ENCODE assay signal across 8 cellular contexts in the genomic region with DNA sequence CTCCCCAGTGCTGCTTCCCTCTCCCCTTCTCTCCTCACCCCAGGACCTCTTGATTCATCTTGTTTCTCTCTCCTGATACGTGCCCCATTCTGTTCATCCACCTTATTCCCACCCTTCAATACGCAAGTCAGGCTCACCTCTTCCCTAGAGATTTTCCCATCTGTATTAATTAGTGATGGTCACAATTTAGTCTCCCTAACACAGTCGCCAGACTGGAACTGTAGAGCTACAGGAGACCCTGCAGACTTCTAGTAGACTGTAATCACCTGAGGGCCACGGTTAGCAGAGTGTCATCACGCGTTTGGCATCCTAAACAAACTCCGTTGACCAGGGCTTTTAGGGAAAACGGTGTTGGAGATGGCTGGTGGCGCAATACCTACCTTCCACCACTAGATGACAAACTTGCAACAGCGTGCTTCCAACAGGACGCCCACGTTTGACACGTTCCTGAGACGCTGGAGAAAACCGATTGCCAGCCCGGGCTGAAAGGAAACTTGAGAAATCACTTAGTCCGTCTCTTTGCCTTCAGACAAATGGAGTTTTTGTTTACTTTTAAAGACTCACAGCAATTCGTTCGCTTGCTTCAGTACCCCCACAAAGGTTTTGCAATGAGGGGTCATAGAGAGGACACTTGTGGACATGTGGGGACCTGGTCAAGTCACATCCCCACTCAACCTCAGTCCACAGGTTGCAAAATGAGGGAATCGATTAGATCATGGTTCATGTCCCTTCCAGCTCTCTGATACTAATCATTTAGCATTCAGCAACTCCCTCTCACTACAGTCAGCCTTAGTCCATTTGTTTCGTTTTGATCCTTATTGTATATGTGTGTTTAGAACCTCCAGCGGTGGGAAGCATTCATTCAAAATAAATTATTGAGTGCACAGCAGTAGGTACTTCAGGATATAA. TPM values are rescaled to one million over a fixed set of nuclear protein-coding genes. Genes with fewer than 3 reads are reported as not detected.
A peak's percentile ranks its signal among the peaks of the same experiment; 100 is the strongest.
DNase-seq lines count a peak whose midpoint lies in the region; ATAC-seq, FAIRE-seq and TF ChIP-seq lines count a peak whose summit lies in the region.

No MANE protein-coding gene starts in this region.

- no peaks in the 10 kb centered on the region for H4K20me1 ChIP-seq in HepG2 (ENCODE audit: insufficient read depth, low read length)

- POLR2A ChIA-PET in HepG2 (lab: Yijun Ruan, JAX), result no interaction called here

- H3K4me2 ChIP-seq in HepG2 (ENCODE audit: low read depth, low read length), result peak overlapping the region; percentile 84

- H3K9ac ChIP-seq in HepG2 (ENCODE audit: insufficient read depth, low read depth, low read length), result 0 out of 2 replicates have a peak overlapping the region, but pooled peaks have one; percentile 5

- TF ChIP-seq RAD21 in HepG2 (CRISPR knock-in tag; IDR thresholded peaks at IDR 0.05), result peak; percentile 98

- no peaks in the 10 kb centered on the region for H3K36me3 Mint-ChIP-seq in activated CD4-positive, alpha-beta T cell treated with anti-CD3 and anti-CD28 coated beads, Interleukin-2, amount 10 ng/mL, durations not matched to agents 24 days and 14 days (ENCODE audit: low read depth)
- H3K36me3 Mint-ChIP-seq in dendritic cell treated with granulocyte-macrophage colony-stimulating factor and Interleukin-4, amounts not matched to agents 40 ng/mL and 50 ng/mL, for 4 days (ENCODE audit: low read depth), result no peaks in the 10 kb centered on the region

- H3K9me3 Mint-ChIP-seq in activated CD4-positive, alpha-beta T cell treated with anti-CD3 and anti-CD28 coated beads, Interleukin-2, amount 10 ng/mL, durations not matched to agents 24 days and 14 days, result no peaks in the 10 kb centered on the region
- no peaks in the 10 kb centered on the region for H3K9me3 Mint-ChIP-seq in dendritic cell treated with granulocyte-macrophage colony-stimulating factor and Interleukin-4, amounts not matched to agents 40 ng/mL and 50 ng/mL, for 4 days

- peak; percentile 99 for TF ChIP-seq CTCF in HepG2 (CRISPR knock-in tag; IDR thresholded peaks at IDR 0.05)

- peaks cover 35% of the 10 kb centered on the region for H3K4me1 ChIP-seq in HepG2 (ENCODE audit: insufficient read depth, low read length)

- no peak for TF ChIP-seq EP300 in HepG2 (IDR thresholded peaks at IDR 0.05; ENCODE audit: low read depth in 2 of 2, low read length in 2 of 2)
- TF ChIP-seq EP300 in HepG2 (CRISPR knock-in tag; IDR thresholded peaks at IDR 0.05; ENCODE audit: borderline replicate concordance), result no peak

- H3K27me3 Mint-ChIP-seq in activated CD4-positive, alpha-beta T cell treated with anti-CD3 and anti-CD28 coated beads, Interleukin-2, amount 10 ng/mL, durations not matched to agents 24 days and 14 days, result peaks cover 11% of the 10 kb centered on the region
- H3K27me3 Mint-ChIP-seq in dendritic cell treated with granulocyte-macrophage colony-stimulating factor and Interleukin-4, amounts not matched to agents 40 ng/mL and 50 ng/mL, for 4 days, result peaks cover 9% of the 10 kb centered on the region

- peak overlapping the region; percentile 39 for H3K27ac Mint-ChIP-seq in activated CD4-positive, alpha-beta T cell treated with anti-CD3 and anti-CD28 coated beads, Interleukin-2, amount 10 ng/mL, durations not matched to agents 24 days and 14 days
- H3K27ac Mint-ChIP-seq in dendritic cell treated with granulocyte-macrophage colony-stimulating factor and Interleukin-4, amounts not matched to agents 40 ng/mL and 50 ng/mL, for 4 days, result peak overlapping the region; percentile 42

- in situ Hi-C loops in HepG2 (cut with HindIII; ENCODE audit: extremely low pct_ligation_motif_present, low pct_unique_long_range_greater_than_20kb), result loop anchor here (5.0 kb wide), 1 partner anchor 88 kb away; no protein-coding TSS in a partner anchor

- FAIRE-seq in HepG2 (lab: Jason Lieb, UNC), result peak; percentile 94

- intact Hi-C loops in activated CD4-positive, alpha-beta T cell treated with anti-CD3 and anti-CD28 coated beads, Interleukin-2, amount 10 ng/mL, durations not matched to agents 24 days and 14 days (cut with micrococcal nuclease), result loop anchor here (1.0 to 5.0 kb wide), 2 partner anchors 86 to 388 kb away; no protein-coding TSS in a partner anchor
- intact Hi-C loops in dendritic cell treated with granulocyte-macrophage colony-stimulating factor and Interleukin-4, amounts not matched to agents 40 ng/mL and 50 ng/mL, for 4 days (cut with micrococcal nuclease), result loop anchor here (1.0 to 5.0 kb wide), 2 partner anchors 42 to 86 kb away; partner anchors contain the start of gene CDC27
- intact Hi-C loops in HepG2 (cut with micrococcal nuclease; ENCODE audit: unreplicated experiment), result loop anchor here (1.0 to 10.0 kb wide), 2 partner anchors 86 to 385 kb away; no protein-coding TSS in a partner anchor

- peak overlapping the region; percentile 44 to 62 (median 46) for H3K4me3 ChIP-seq in HepG2 (replicated peaks in 1 of 3; ENCODE audit: insufficient read depth in 1 of 3, low read depth in 2 of 3, low read length in 3 of 3)

- WGBS in HepG2 (ENCODE audit: low lambda C conversion rate), result 4% methylated on average over 22 of the region's 22 CpGs

- peak; percentile 88 for DNase-seq in GM03348 (ENCODE audit: low spot score)
- peak; percentile 92 for DNase-seq in NCI-H69 (lab: John Stamatoyannopoulos, UW)
- peak; percentile 91 for DNase-seq in activated CD4-positive, alpha-beta T cell treated with anti-CD3 and anti-CD28 coated beads, Interleukin-2, amount 10 ng/mL, durations not matched to agents 24 days and 14 days
- peak; percentile 79 for DNase-seq in HepG2 (ENCODE audit: low spot score)
- peak; percentile 68 to 69 for DNase-seq in stimulated activated CD4-positive, alpha-beta T cell treated with anti-CD3 and anti-CD28 coated beads, Interleukin-2, amount 100 ng/mL, for 48 hours

- H3K27me3 ChIP-seq in HepG2 (ENCODE audit: control insufficient read depth in 1 of 2, insufficient read depth in 2 of 2, low read length in 2 of 2), result peaks cover 1 to 16% of the 10 kb centered on the region in 2 experiments; a peak in 2 of 5 replicates

- H3K4me3 Mint-ChIP-seq in activated CD4-positive, alpha-beta T cell treated with anti-CD3 and anti-CD28 coated beads, Interleukin-2, amount 10 ng/mL, durations not matched to agents 24 days and 14 days, result peak overlapping the region; percentile 78
- H3K4me3 Mint-ChIP-seq in dendritic cell treated with granulocyte-macrophage colony-stimulating factor and Interleukin-4, amounts not matched to agents 40 ng/mL and 50 ng/mL, for 4 days, result peak overlapping the region; percentile 38

- CTCF ChIA-PET in HepG2 (lab: Yijun Ruan, JAX; ENCODE audit: low intra/inter-chr PET ratio, low total read pairs), result interaction anchor here (1.3 to 3.1 kb wide), 3 partner anchors 86 to 386 kb away, joined by 3 to 65 read pairs (median 5); no protein-coding TSS in a partner anchor

- H3K36me3 ChIP-seq in HepG2 (replicated peaks in 1 of 2; ENCODE audit: control insufficient read depth in 1 of 2, insufficient read depth in 2 of 2, low read length in 2 of 2), result no peaks in the 10 kb centered on the region

- H3K4me1 Mint-ChIP-seq in activated CD4-positive, alpha-beta T cell treated with anti-CD3 and anti-CD28 coated beads, Interleukin-2, amount 10 ng/mL, durations not matched to agents 24 days and 14 days, result peaks cover 17% of the 10 kb centered on the region
- peaks cover 56% of the 10 kb centered on the region for H3K4me1 Mint-ChIP-seq in dendritic cell treated with granulocyte-macrophage colony-stimulating factor and Interleukin-4, amounts not matched to agents 40 ng/mL and 50 ng/mL, for 4 days (ENCODE audit: low read depth)

- BruUV-seq in HepG2 (replicated peaks; lab: Mats Ljungman, UMichigan), result no TSS peak

- no peaks in the 10 kb centered on the region for H3K79me2 ChIP-seq in HepG2 (ENCODE audit: insufficient read depth, low read length)

- ATAC-seq in HG03460 (IDR thresholded peaks at IDR 0.05; ENCODE audit: unreplicated experiment) (peak; percentile 52), HepG2 (peak; percentile 86), GM18505 (IDR thresholded peaks at IDR 0.05; ENCODE audit: unreplicated experiment) (no peak)

- no peak overlapping the region for H3K27ac ChIP-seq in HepG2 (ENCODE audit: extremely low read length, insufficient read depth, low read length)

- H3K9me3 ChIP-seq in HepG2 (ENCODE audit: low read length), result no peaks in the 10 kb centered on the region

- peak overlapping the region; percentile 28 for H2AFZ ChIP-seq in HepG2 (ENCODE audit: low read length)

- TF ChIP-seq POLR2A in HepG2 (IDR thresholded peaks at IDR 0.05; ENCODE audit: insufficient read depth in 1 of 2, low read depth in 2 of 2, low read length in 2 of 2) (no peak), GM18505 (IDR thresholded peaks at IDR 0.05; ENCODE audit: borderline replicate concordance, extremely low read depth, insufficient read depth, insufficient read length) (no peak)

RNA-seq across cellular contexts. Expression of gene MYL4, which starts 20.6 kb away (rescaled TPM):
- not detected in 2 replicates for total RNA-seq in activated CD4-positive, alpha-beta T cell treated with anti-CD3 and anti-CD28 coated beads, Interleukin-2, amount 10 ng/mL, durations not matched to agents 24 days and 14 days
- total RNA-seq in HepG2 (2016; rRNA removed; fragmentation: Illumina TruSeq; extraction: Trizol), result not detected in 2 replicates
- total RNA-seq in HepG2 (2016; cell fraction: cytosol; rRNA removed; fragmentation: Illumina TruSeq; extraction: Trizol; ENCODE audit: low read depth), result not detected in 2 replicates
- not detected in 2 replicates for total RNA-seq in HepG2 (2016; cell fraction: insoluble cytoplasmic fraction; rRNA removed; fragmentation: Illumina TruSeq; extraction: Trizol)
- not detected in 2 replicates for total RNA-seq in HepG2 (2016; cell fraction: membrane; rRNA removed; fragmentation: Illumina TruSeq; extraction: Trizol)
- total RNA-seq in HepG2 (2016; cell fraction: nucleus; rRNA removed; fragmentation: Illumina TruSeq; extraction: Trizol), result not detected in 2 replicates
- polyA plus RNA-seq in HepG2 (2011; rRNA removed), result 0.13 TPM in 1 of 2 replicates, not detected in the other
- 0.11 and 0.17 TPM in 2 replicates for polyA plus RNA-seq in HepG2 (2011; cell fraction: cytosol; rRNA removed)
- not detected in 2 replicates for polyA plus RNA-seq in HepG2 (2011; cell fraction: nucleus; rRNA removed)
- not detected in 2 replicates for polyA plus RNA-seq in HepG2 (2012)
- polyA plus RNA-seq in HepG2 (2016; cell fraction: cytosol; fragmentation: Illumina TruSeq; extraction: Trizol; ENCODE audit: low read depth), result not detected in 2 replicates
- polyA plus RNA-seq in HepG2 (2016; cell fraction: insoluble cytoplasmic fraction; fragmentation: Illumina TruSeq; extraction: Trizol; ENCODE audit: low read depth), result 0.27 TPM in 1 of 2 replicates, not detected in the other
- polyA plus RNA-seq in HepG2 (2016; cell fraction: membrane; fragmentation: Illumina TruSeq; extraction: Trizol; ENCODE audit: low read depth), result not detected in 2 replicates
- polyA plus RNA-seq in HepG2 (2016; cell fraction: nucleus; fragmentation: Illumina TruSeq; extraction: Trizol; ENCODE audit: insufficient read depth, low read depth), result not detected in 2 replicates
- polyA minus RNA-seq in HepG2 (2011; rRNA and poly(A)+ RNA removed; ENCODE audit: low replicate concordance), result 0.42 and 1.4 TPM in 2 replicates
- polyA minus RNA-seq in HepG2 (2011; cell fraction: cytosol; rRNA and poly(A)+ RNA removed), result not detected in 2 replicates
- polyA minus RNA-seq in HepG2 (2011; cell fraction: nucleus; rRNA and poly(A)+ RNA removed), result not detected in 2 replicates

RNA-seq across cellular contexts. Expression of gene ITGB3, which starts 23.8 kb away (rescaled TPM):
- total RNA-seq in activated CD4-positive, alpha-beta T cell treated with anti-CD3 and anti-CD28 coated beads, Interleukin-2, amount 10 ng/mL, durations not matched to agents 24 days and 14 days, result not detected in 2 replicates
- 0.15 and 0.31 TPM in 2 replicates for total RNA-seq in HepG2 (2016; rRNA removed; fragmentation: Illumina TruSeq; extraction: Trizol)
- not detected in 2 replicates for total RNA-seq in HepG2 (2016; cell fraction: cytosol; rRNA removed; fragmentation: Illumina TruSeq; extraction: Trizol; ENCODE audit: low read depth)
- 0.31 and 0.37 TPM in 2 replicates for total RNA-seq in HepG2 (2016; cell fraction: insoluble cytoplasmic fraction; rRNA removed; fragmentation: Illumina TruSeq; extraction: Trizol)
- total RNA-seq in HepG2 (2016; cell fraction: membrane; rRNA removed; fragmentation: Illumina TruSeq; extraction: Trizol), result not detected in 2 replicates
- total RNA-seq in HepG2 (2016; cell fraction: nucleus; rRNA removed; fragmentation: Illumina TruSeq; extraction: Trizol), result 0.41 and 0.50 TPM in 2 replicates
- polyA plus RNA-seq in HepG2 (2011; rRNA removed), result 0.09 and 0.10 TPM in 2 replicates
- 0.07 and 0.09 TPM in 2 replicates for polyA plus RNA-seq in HepG2 (2011; cell fraction: cytosol; rRNA removed)
- polyA plus RNA-seq in HepG2 (2011; cell fraction: nucleus; rRNA removed), result 0.14 TPM in 2 replicates
- not detected in 2 replicates for polyA plus RNA-seq in HepG2 (2012)
- polyA plus RNA-seq in HepG2 (2016; cell fraction: cytosol; fragmentation: Illumina TruSeq; extraction: Trizol; ENCODE audit: low read depth), result not detected in 2 replicates
- 0.07 TPM in 1 of 2 replicates, not detected in the other for polyA plus RNA-seq in HepG2 (2016; cell fraction: insoluble cytoplasmic fraction; fragmentation: Illumina TruSeq; extraction: Trizol; ENCODE audit: low read depth)
- polyA plus RNA-seq in HepG2 (2016; cell fraction: membrane; fragmentation: Illumina TruSeq; extraction: Trizol; ENCODE audit: low read depth), result not detected in 2 replicates
- polyA plus RNA-seq in HepG2 (2016; cell fraction: nucleus; fragmentation: Illumina TruSeq; extraction: Trizol; ENCODE audit: insufficient read depth, low read depth), result 0.15 TPM in 1 of 2 replicates, not detected in the other
- 0.82 TPM in 1 of 2 replicates, not detected in the other for polyA minus RNA-seq in HepG2 (2011; rRNA and poly(A)+ RNA removed; ENCODE audit: low replicate concordance)
- polyA minus RNA-seq in HepG2 (2011; cell fraction: cytosol; rRNA and poly(A)+ RNA removed), result not detected in 2 replicates
- 0.12 TPM in 1 of 2 replicates, not detected in the other for polyA minus RNA-seq in HepG2 (2011; cell fraction: nucleus; rRNA and poly(A)+ RNA removed)

RNA-seq across cellular contexts. Expression of gene CDC27, which starts 40.7 kb away (rescaled TPM):
- 95.4 and 101 TPM in 2 replicates for total RNA-seq in activated CD4-positive, alpha-beta T cell treated with anti-CD3 and anti-CD28 coated beads, Interleukin-2, amount 10 ng/mL, durations not matched to agents 24 days and 14 days
- 102 and 162 TPM in 2 replicates for total RNA-seq in HepG2 (2016; rRNA removed; fragmentation: Illumina TruSeq; extraction: Trizol)
- 15.6 and 16.5 TPM in 2 replicates for total RNA-seq in HepG2 (2016; cell fraction: cytosol; rRNA removed; fragmentation: Illumina TruSeq; extraction: Trizol; ENCODE audit: low read depth)
- 94.8 and 180 TPM in 2 replicates for total RNA-seq in HepG2 (2016; cell fraction: insoluble cytoplasmic fraction; rRNA removed; fragmentation: Illumina TruSeq; extraction: Trizol)
- total RNA-seq in HepG2 (2016; cell fraction: membrane; rRNA removed; fragmentation: Illumina TruSeq; extraction: Trizol), result 45.9 and 57.6 TPM in 2 replicates
- 66.9 and 67.5 TPM in 2 replicates for total RNA-seq in HepG2 (2016; cell fraction: nucleus; rRNA removed; fragmentation: Illumina TruSeq; extraction: Trizol)
- polyA plus RNA-seq in HepG2 (2011; rRNA removed), result 55.9 and 80.7 TPM in 2 replicates
- polyA plus RNA-seq in HepG2 (2011; cell fraction: cytosol; rRNA removed), result 39.5 and 46.1 TPM in 2 replicates
- polyA plus RNA-seq in HepG2 (2011; cell fraction: nucleus; rRNA removed), result 54.9 and 64.9 TPM in 2 replicates
- 45.5 and 46.6 TPM in 2 replicates for polyA plus RNA-seq in HepG2 (2012)
- 4.4 and 5.4 TPM in 2 replicates for polyA plus RNA-seq in HepG2 (2016; cell fraction: cytosol; fragmentation: Illumina TruSeq; extraction: Trizol; ENCODE audit: low read depth)
- 124 and 138 TPM in 2 replicates for polyA plus RNA-seq in HepG2 (2016; cell fraction: insoluble cytoplasmic fraction; fragmentation: Illumina TruSeq; extraction: Trizol; ENCODE audit: low read depth)
- polyA plus RNA-seq in HepG2 (2016; cell fraction: membrane; fragmentation: Illumina TruSeq; extraction: Trizol; ENCODE audit: low read depth), result 16.5 and 20.8 TPM in 2 replicates
- 88.5 and 91.4 TPM in 2 replicates for polyA plus RNA-seq in HepG2 (2016; cell fraction: nucleus; fragmentation: Illumina TruSeq; extraction: Trizol; ENCODE audit: insufficient read depth, low read depth)
- polyA minus RNA-seq in HepG2 (2011; rRNA and poly(A)+ RNA removed; ENCODE audit: low replicate concordance), result 105 and 134 TPM in 2 replicates
- polyA minus RNA-seq in HepG2 (2011; cell fraction: cytosol; rRNA and poly(A)+ RNA removed), result 70.2 and 86.9 TPM in 2 replicates
- 68.6 and 73.8 TPM in 2 replicates for polyA minus RNA-seq in HepG2 (2011; cell fraction: nucleus; rRNA and poly(A)+ RNA removed)
